In the genomic region with DNA sequence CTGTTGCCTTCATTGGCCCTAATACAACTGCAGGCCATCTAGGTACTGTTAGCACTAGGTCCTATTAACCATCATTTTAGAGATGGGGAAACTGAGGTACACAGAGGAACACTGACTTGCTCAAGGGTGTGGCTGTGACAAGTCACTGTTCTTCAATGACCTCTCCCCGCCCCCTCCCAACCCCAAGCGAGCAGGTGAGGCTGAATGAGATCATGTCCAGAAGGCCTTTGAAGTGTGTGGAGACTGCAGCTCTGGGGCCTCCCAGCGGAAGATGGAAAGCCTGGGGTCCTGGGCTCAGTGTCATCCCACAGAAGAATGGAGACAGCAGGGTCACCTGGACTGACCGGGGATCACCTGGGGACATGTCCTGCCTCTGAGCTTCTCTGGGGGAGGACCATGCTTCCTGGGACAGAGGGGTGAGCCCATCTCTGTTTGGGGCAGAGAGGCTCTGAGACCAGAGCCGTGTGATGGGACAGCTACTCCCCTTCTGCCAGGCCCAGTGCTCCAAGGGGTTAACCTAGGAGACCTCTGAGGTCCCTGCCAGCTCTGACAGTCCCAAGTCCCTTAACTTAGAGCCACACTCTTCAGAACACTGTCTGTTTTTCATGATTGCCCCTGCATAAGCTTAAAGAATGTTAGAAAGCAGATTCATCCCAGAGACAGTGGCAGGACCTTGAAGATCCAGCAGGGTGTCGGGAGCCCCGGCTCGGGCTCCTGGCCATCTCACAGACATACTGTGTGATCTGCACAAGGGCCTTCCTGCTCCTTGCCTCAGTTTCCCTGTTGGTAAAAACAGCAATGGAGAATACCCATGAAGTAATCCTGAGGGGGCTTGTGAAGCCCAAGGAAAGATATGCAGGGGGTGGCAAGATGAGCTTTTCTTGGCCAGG, we compare ENCODE assay signal across 19 cellular contexts. TPM values are rescaled to one million over a fixed set of nuclear protein-coding genes. Genes with fewer than 3 reads are reported as not detected.
DNase-seq lines count a peak whose midpoint lies in the region; ATAC-seq and TF ChIP-seq lines count a peak whose summit lies in the region.
"Had no signal": no experiment of that assay in that cellular context is flagged by ENCODE, and none has a peak within 500 bp of the region (broad histone marks: within the 10 kb centered on the region; RNA-seq: fewer than 3 reads in every experiment).

No MANE protein-coding gene starts in this region.

- peak overlapping the region; percentile 34 to 67 for H3K9ac ChIP-seq in duodenal mucosa (ENCODE audit: low read depth in 1 of 2, low read length in 2 of 2)
- no peak overlapping the region for H3K9ac ChIP-seq in neuronal stem cell (ENCODE audit: low read depth, low read length, poor library complexity)
- H3K9ac ChIP-seq: BLaER1 had no signal

- no peaks in the 10 kb centered on the region for H3K4me1 ChIP-seq in left ventricle myocardium inferior
- H3K4me1 ChIP-seq in duodenal mucosa (ENCODE audit: control insufficient read depth in 1 of 2, insufficient read depth in 2 of 2, low read length in 2 of 2), result peaks cover 57 to 66% of the 10 kb centered on the region in 2 donors
- H3K4me1 ChIP-seq in neuronal stem cell (ENCODE audit: control insufficient read depth in 2 of 2, insufficient read depth in 1 of 2, low read depth in 1 of 2, low read length in 2 of 2), result peaks cover 0 to 8% of the 10 kb centered on the region in 2 donors
- H3K4me1 ChIP-seq in vagina, result peaks cover 26% of the 10 kb centered on the region

- no peaks in the 10 kb centered on the region for H3K79me1 ChIP-seq in neuronal stem cell (ENCODE audit: low read depth, low read length)

- H3K27me3 ChIP-seq in left ventricle myocardium inferior (ENCODE audit: low read depth) (no peaks in the 10 kb centered on the region), duodenal mucosa (ENCODE audit: control insufficient read depth in 1 of 2, insufficient read depth in 2 of 2, low read length in 2 of 2) (no peaks in the 10 kb centered on the region), neuronal stem cell (ENCODE audit: control insufficient read depth in 3 of 3, insufficient read depth in 3 of 3, low read depth in 1 of 3, low read length in 3 of 3) (peaks cover 0 to 34% (median 0%) of the 10 kb centered on the region in 3 experiments), vagina (no peaks in the 10 kb centered on the region)
- H3K27me3 ChIP-seq: BLaER1, MG63 had no signal

- no peak overlapping the region for H2BK120ac ChIP-seq in neuronal stem cell (ENCODE audit: low read depth, low read length)

- H2AFZ ChIP-seq in neuronal stem cell (ENCODE audit: low read length), result no peak overlapping the region

- H3K36me3 ChIP-seq in left ventricle myocardium inferior (no peaks in the 10 kb centered on the region), duodenal mucosa (ENCODE audit: control insufficient read depth in 1 of 2, insufficient read depth in 2 of 2, low read length in 2 of 2) (no peaks in the 10 kb centered on the region), neuronal stem cell (replicated peaks in 1 of 2; ENCODE audit: control insufficient read depth in 2 of 2, insufficient read depth in 2 of 2, low read length in 2 of 2) (no peaks in the 10 kb centered on the region), vagina (no peaks in the 10 kb centered on the region)
- H3K36me3 ChIP-seq: BLaER1, MG63 had no signal

- H3K9me3 ChIP-seq in left ventricle myocardium inferior (replicated peaks) (no peaks in the 10 kb centered on the region), duodenal mucosa (ENCODE audit: control insufficient read depth in 1 of 2, low read length in 2 of 2) (no peaks in the 10 kb centered on the region), neuronal stem cell (replicated peaks in 1 of 2; ENCODE audit: control insufficient read depth in 2 of 2, insufficient read depth in 1 of 2, low read depth in 1 of 2, low read length in 2 of 2) (no peaks in the 10 kb centered on the region), vagina (no peaks in the 10 kb centered on the region)
- H3K9me3 ChIP-seq: BLaER1, MG63 had no signal

- no peak overlapping the region for H4K8ac ChIP-seq in neuronal stem cell (ENCODE audit: low read depth, low read length)

- WGBS in neuronal stem cell (ENCODE audit: extremely low coverage in 2 of 2, insufficient read length in 2 of 2, insufficient replicate concordance in 1 of 2), 2 donors, result no CpG with 5 or more reads among the region's 8 CpGs

- no peak overlapping the region for H3K23ac ChIP-seq in neuronal stem cell (ENCODE audit: low read depth, low read length, poor library complexity)

- ATAC-seq in Right ventricle myocardium inferior, result no peak

- H3K27ac ChIP-seq in left ventricle myocardium inferior (replicated peaks), result no peak overlapping the region
- H3K27ac ChIP-seq in duodenal mucosa (ENCODE audit: low read depth, low read length), result no peak overlapping the region
- no peak overlapping the region for H3K27ac ChIP-seq in neuronal stem cell (replicated peaks; ENCODE audit: low read length)
- H3K27ac ChIP-seq in vagina, result peak overlapping the region; percentile 79
- H3K27ac ChIP-seq: BLaER1 had no signal

- H3K4me2 ChIP-seq in neuronal stem cell (ENCODE audit: insufficient read depth, low read length, poor library complexity, severe bottlenecking), result no peak overlapping the region
- H3K4me2 ChIP-seq: BLaER1 had no signal

- no peak overlapping the region for H3K4ac ChIP-seq in neuronal stem cell (ENCODE audit: low read length)

- H4K91ac ChIP-seq in neuronal stem cell (ENCODE audit: low read depth, low read length, poor library complexity), result no peak overlapping the region

- peak overlapping the region; percentile 1 for H2AK5ac ChIP-seq in neuronal stem cell (ENCODE audit: low read depth, low read length)

- peak overlapping the region; percentile 7 for H3K18ac ChIP-seq in neuronal stem cell (ENCODE audit: low read length)

- DNase-seq in Right ventricle myocardium inferior (ENCODE audit: missing footprints) (peak; percentile 52), left ventricle myocardium inferior (no peak), neuronal stem cell (ENCODE audit: low spot score) (no peak), vagina (ENCODE audit: extremely low spot score in 2 of 2) (no peak), HUDEP-2 (lab: John Stamatoyannopoulos, UW; ENCODE audit: unreplicated experiment in 76 of 76) (no peak)
- no peak for DNase-seq in activated CD4-positive, alpha-beta T cell treated with anti-CD3 and anti-CD28 coated beads for 48 hours
- DNase-seq in effector CD4-positive, alpha-beta T cell, result no peak
- DNase-seq: 8988T, DMS 273 treated with DMSO at 0.1 percent for 48 hours, GF-D8, GOT3, MG63, NCI-H1092, NCI-H146, NCI-H2081 treated with DMSO at 0.1 percent for 48 hours, NCI-H524, SHP77 treated with DMSO at 0.1 percent for 48 hours had no signal

- no peak for TF ChIP-seq POLR2A in vagina (IDR thresholded peaks at IDR 0.05)

- no peak overlapping the region for H3K14ac ChIP-seq in neuronal stem cell (ENCODE audit: low read length)

- H3K4me3 ChIP-seq in left ventricle myocardium inferior (no peak overlapping the region), duodenal mucosa (ENCODE audit: low read depth in 1 of 2, low read length in 2 of 2) (no peak overlapping the region), neuronal stem cell (ENCODE audit: low read length in 2 of 2) (no peak overlapping the region), vagina (no peak overlapping the region)
- H3K4me3 ChIP-seq: BLaER1, MG63 had no signal

- H2BK12ac ChIP-seq in neuronal stem cell (ENCODE audit: low read length), result no peak overlapping the region

- TF ChIP-seq CTCF in left ventricle myocardium inferior (IDR thresholded peaks at IDR 0.05; ENCODE audit: borderline replicate concordance), result no peak
- no peak for TF ChIP-seq CTCF in vagina (IDR thresholded peaks at IDR 0.05)

- intact Hi-C loops in Right ventricle myocardium inferior (cut with DNase I), result no loop called here
- intact Hi-C loops in left ventricle myocardium inferior (cut with micrococcal nuclease), result no loop called here
- intact Hi-C loops in vagina (cut with DNase I), result no loop called here

- H2BK15ac ChIP-seq in neuronal stem cell (ENCODE audit: low read length), result peak overlapping the region; percentile 63

- no peak overlapping the region for H2BK5ac ChIP-seq in neuronal stem cell (ENCODE audit: low read length)

RNA-seq across cellular contexts. Expression of gene FOSL2, which starts 16.7 kb away (rescaled TPM):
- total RNA-seq in Right ventricle myocardium inferior (48.5 TPM), left ventricle myocardium inferior (50.2 TPM), vagina (213 TPM)
- 6.6 TPM for polyA plus RNA-seq in neuronal stem cell (2013, experiment 1 of 2)
- 6.6 TPM for polyA plus RNA-seq in neuronal stem cell (2013, experiment 2 of 2)
